ENCODE assay signal across 8 cellular contexts in genomic region chr15:89333959-89334509, GRCh38. TPM values are rescaled to one million over a fixed set of nuclear protein-coding genes. Genes with fewer than 3 reads are reported as not detected.
A peak's percentile ranks its signal among the peaks of the same experiment; 100 is the strongest.
DNase-seq lines count a peak whose midpoint lies in the region; ATAC-seq and TF ChIP-seq lines count a peak whose summit lies in the region.

No MANE protein-coding gene starts in this region.

- H3K27me3 Mint-ChIP-seq in HFFc6 (ENCODE audit: insufficient read depth), result peaks cover 10% of the 10 kb centered on the region
- H3K27me3 Mint-ChIP-seq in activated naive CD8-positive, alpha-beta T cell, result no peaks in the 10 kb centered on the region

- H3K36me3 Mint-ChIP-seq in HFFc6 (ENCODE audit: low read depth), result peaks cover 36% of the 10 kb centered on the region; the same call in 1 of the 2 replicates
- H3K36me3 Mint-ChIP-seq in activated naive CD8-positive, alpha-beta T cell, result peaks cover 10% of the 10 kb centered on the region

- peaks cover 7% of the 10 kb centered on the region; the same call in 1 of the 2 replicates for H3K9me3 Mint-ChIP-seq in HFFc6
- H3K9me3 Mint-ChIP-seq in activated naive CD8-positive, alpha-beta T cell (ENCODE audit: low read depth), result no peaks in the 10 kb centered on the region

- intact Hi-C loops in testis (cut with DNase I; ENCODE audit: low total_unique reads), result no loop called here

- peak overlapping the region; percentile 89 for H3K4me3 Mint-ChIP-seq in HFFc6
- peak overlapping the region; percentile 84 for H3K4me3 Mint-ChIP-seq in activated naive CD8-positive, alpha-beta T cell

- DNase-seq in GM12865 (ENCODE audit: low read depth) (no peak), HFFc6 (no peak), islet precursor cell (peak; percentile 66), testis (no peak), NCI-H1436 treated with DMSO at 0.1 percent for 48 hours (lab: John Stamatoyannopoulos, UW) (no peak), cerebellum (ENCODE audit: low spot score) (no peak)

- no peak for ATAC-seq in HG03175 (IDR thresholded peaks at IDR 0.05; ENCODE audit: unreplicated experiment)

- no peaks in the 10 kb centered on the region for H3K36me3 ChIP-seq in testis (ENCODE audit: low read depth, missing control alignments)

- H3K27ac ChIP-seq in testis, result peak overlapping the region; percentile 84 to 92

- peak overlapping the region; percentile 64; the same call in 1 of the 2 replicates for H3K27ac Mint-ChIP-seq in HFFc6
- peak overlapping the region; percentile 46 for H3K27ac Mint-ChIP-seq in activated naive CD8-positive, alpha-beta T cell

- TF ChIP-seq CTCF in GM12865 (IDR thresholded peaks at IDR 0.05; ENCODE audit: insufficient read depth, low read depth, low read length, missing control alignments), result no peak
- no peak for TF ChIP-seq CTCF in HFFc6 (IDR thresholded peaks at IDR 0.05)
- TF ChIP-seq CTCF in testis (IDR thresholded peaks at IDR 0.05), result no peak

- no peak for TF ChIP-seq POLR2A in testis (IDR thresholded peaks at IDR 0.05)

- H3K4me3 ChIP-seq in GM12865 (ENCODE audit: low read depth, low read length) (peak overlapping the region; percentile 85), testis (peak overlapping the region; percentile 89 to 90)

- peaks cover 50% of the 10 kb centered on the region for H3K4me1 Mint-ChIP-seq in HFFc6 (ENCODE audit: low read depth)
- peaks cover 56% of the 10 kb centered on the region for H3K4me1 Mint-ChIP-seq in activated naive CD8-positive, alpha-beta T cell (ENCODE audit: low read depth)

- 1 to 2% methylated on average over 15 to 42 of the region's 43 CpGs for WGBS in testis, 2 donors

- no peaks in the 10 kb centered on the region for H3K9me3 ChIP-seq in testis

- H3K27me3 ChIP-seq in testis, result no peaks in the 10 kb centered on the region

- H3K4me1 ChIP-seq in testis, result peaks cover 30% of the 10 kb centered on the region

RNA-seq across cellular contexts. Expression of gene POLG, which starts 0.6 kb away (rescaled TPM):
- 10 to 100 TPM; 33.1 to 48.3 (median 35.2) TPM for total RNA-seq in HFFc6 (2021; fragmentation: NEBNext Ultra II Directional; extraction: Animal tissue kit (Norgen Biotek cat#: 25700))
- total RNA-seq in testis (10 to 100 TPM; 65.2 to 73.3 TPM), cerebellum (35.2 TPM)
- polyA plus RNA-seq in testis (ENCODE audit: insufficient read depth, low read depth, low replicate concordance), result 31.6 TPM
